21 cellular contexts compared by ENCODE assay signal in genomic region chr14:101887219-101887618, GRCh38.
"Had no signal": no experiment of that assay in that cellular context is flagged by ENCODE, and none has a peak within 500 bp of the region (broad histone marks: within the 10 kb centered on the region; RNA-seq: fewer than 3 reads in every experiment).

No MANE protein-coding gene starts in this region.

- H3K4me1 Mint-ChIP-seq: endodermal cell had no signal

- H3K4me2 ChIP-seq: SK-N-SH had no signal

- H3K27ac Mint-ChIP-seq: activated CD8-positive, alpha-beta T cell treated with anti-CD3 and anti-CD28 coated beads for 36 hours; endodermal cell; T-cell had no signal

- H3K27me3 Mint-ChIP-seq: activated CD8-positive, alpha-beta T cell treated with anti-CD3 and anti-CD28 coated beads for 36 hours; naive thymus-derived CD4-positive, alpha-beta T cell; T-cell had no signal

- H3K4me1 ChIP-seq: ascending aorta, breast epithelium, heart right ventricle, parathyroid adenoma, suprapubic skin, upper lobe of left lung had no signal

- H3K27ac ChIP-seq: ascending aorta, breast epithelium, dorsolateral prefrontal cortex, parathyroid adenoma, suprapubic skin, upper lobe of left lung, VCaP had no signal

- ATAC-seq: activated CD8-positive, alpha-beta T cell treated with anti-CD3 and anti-CD28 coated beads for 36 hours; mucosa of descending colon; naive thymus-derived CD4-positive, alpha-beta T cell; T-cell had no signal

- H3K4me3 ChIP-seq: ascending aorta, breast epithelium, dorsolateral prefrontal cortex, heart right ventricle, mucosa of descending colon, suprapubic skin, upper lobe of left lung had no signal

- H3K9me2 ChIP-seq: SK-N-SH had no signal

- H3K9me3 Mint-ChIP-seq: activated CD8-positive, alpha-beta T cell treated with anti-CD3 and anti-CD28 coated beads for 36 hours; T-cell had no signal

- DNase-seq: activated CD4-positive, alpha-beta T cell treated with anti-CD3 and anti-CD28 coated beads for 1 hour; activated CD8-positive, alpha-beta T cell treated with anti-CD3 and anti-CD28 coated beads for 36 hours; activated T-cell treated with anti-CD3 and anti-CD28 coated beads, Interleukin-2, amount 50 U/mL, for 48 hours; dorsolateral prefrontal cortex; endodermal cell; heart right ventricle; left cardiac atrium; mammary epithelial cell; mucosa of descending colon; naive thymus-derived CD4-positive, alpha-beta T cell; SK-N-SH; stimulated activated CD4-positive, alpha-beta T cell treated with anti-CD3 and anti-CD28 coated beads, Interleukin-15, amount 100 ng/mL, for 24 hours; stimulated activated CD4-positive, alpha-beta T cell treated with anti-CD3 and anti-CD28 coated beads, Interleukin-4, amount 100 ng/mL, for 1 hour; stimulated activated naive CD4-positive, alpha-beta T cell treated with Interleukin-2 at 50 U/mL for 16 hours; T-cell; upper lobe of left lung had no signal

- H2AFZ ChIP-seq: parathyroid adenoma had no signal

- H3K9ac ChIP-seq: parathyroid adenoma, SK-N-SH had no signal

- H3K9me3 ChIP-seq: ascending aorta, breast epithelium, mucosa of descending colon, SK-N-SH, suprapubic skin, upper lobe of left lung had no signal

- H3K27me3 ChIP-seq: ascending aorta, breast epithelium, dorsolateral prefrontal cortex, heart right ventricle, suprapubic skin, upper lobe of left lung had no signal

- H3K4me3 Mint-ChIP-seq: activated CD8-positive, alpha-beta T cell treated with anti-CD3 and anti-CD28 coated beads for 36 hours; endodermal cell; naive thymus-derived CD4-positive, alpha-beta T cell; T-cell had no signal

- H3K36me3 ChIP-seq: breast epithelium had no signal
